1 cellular context compared by ENCODE assay signal in genomic region chr3:171804618-171805389, GRCh38.
TF ChIP-seq lines count a peak whose summit lies in the region.

No MANE protein-coding gene starts in this region.

TF ChIP-seq in SK-N-SH, 30 proteins besides CTCF, POLR2A, EP300 and RAD21 (continued from another document):
- TF ChIP-seq POLR2AphosphoS5 (IDR thresholded peaks at IDR 0.05; ENCODE audit: low read depth, low read length) (no peak), NRF1 (IDR thresholded peaks at IDR 0.05; ENCODE audit: low read depth, low read length) (no peak), SMC3 (IDR thresholded peaks at IDR 0.05; ENCODE audit: low read depth, low read length) (no peak), USF2 (IDR thresholded peaks at IDR 0.05; ENCODE audit: borderline replicate concordance, low read depth, low read length) (no peak), ELF1 (IDR thresholded peaks at IDR 0.05) (no peak)
- TF ChIP-seq, protein P1, sequence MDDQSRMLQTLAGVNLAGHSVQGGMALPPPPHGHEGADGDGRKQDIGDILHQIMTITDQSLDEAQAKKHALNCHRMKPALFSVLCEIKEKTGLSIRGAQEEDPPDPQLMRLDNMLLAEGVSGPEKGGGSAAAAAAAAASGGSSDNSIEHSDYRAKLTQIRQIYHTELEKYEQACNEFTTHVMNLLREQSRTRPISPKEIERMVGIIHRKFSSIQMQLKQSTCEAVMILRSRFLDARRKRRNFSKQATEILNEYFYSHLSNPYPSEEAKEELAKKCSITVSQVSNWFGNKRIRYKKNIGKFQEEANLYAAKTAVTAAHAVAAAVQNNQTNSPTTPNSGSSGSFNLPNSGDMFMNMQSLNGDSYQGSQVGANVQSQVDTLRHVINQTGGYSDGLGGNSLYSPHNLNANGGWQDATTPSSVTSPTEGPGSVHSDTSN (IDR thresholded peaks at IDR 0.05) = no peak
